ENCODE assay signal across 1 cellular context in genomic region chr2:237884681-237885080, GRCh38.
TF ChIP-seq lines count a peak whose summit lies in the region.

No MANE protein-coding gene starts in this region.

TF ChIP-seq in WTC11, 78 proteins besides CTCF, POLR2A, EP300 and RAD21 (continued from another document):
- TF ChIP-seq ZNF532 (CRISPR knock-in tag; IDR thresholded peaks at IDR 0.05; ENCODE audit: borderline replicate concordance) = no peak
- no peak for TF ChIP-seq SOX15 (CRISPR knock-in tag; IDR thresholded peaks at IDR 0.05)
- TF ChIP-seq ZNF219 (CRISPR knock-in tag; IDR thresholded peaks at IDR 0.05; ENCODE audit: borderline replicate concordance) = no peak
- no peak for TF ChIP-seq ZNF423 (CRISPR knock-in tag; IDR thresholded peaks at IDR 0.05)
- TF ChIP-seq ATF1 (CRISPR knock-in tag; IDR thresholded peaks at IDR 0.05) = no peak
- TF ChIP-seq HMGXB4 (CRISPR knock-in tag; IDR thresholded peaks at IDR 0.05) = no peak
- no peak for TF ChIP-seq OVOL2 (CRISPR knock-in tag; IDR thresholded peaks at IDR 0.05; ENCODE audit: borderline replicate concordance)
- no peak for TF ChIP-seq ATF2 (CRISPR knock-in tag; IDR thresholded peaks at IDR 0.05; ENCODE audit: borderline replicate concordance, low read depth)
- TF ChIP-seq EMX1 (CRISPR knock-in tag; IDR thresholded peaks at IDR 0.05) = no peak
- TF ChIP-seq IRF1 (CRISPR knock-in tag; IDR thresholded peaks at IDR 0.05) = no peak
- TF ChIP-seq ZNF121 (CRISPR knock-in tag; IDR thresholded peaks at IDR 0.05) = no peak
- no peak for TF ChIP-seq GRHL2 (CRISPR knock-in tag; IDR thresholded peaks at IDR 0.05; ENCODE audit: insufficient replicate concordance, severe bottlenecking)
- TF ChIP-seq ZNF317 (CRISPR knock-in tag; IDR thresholded peaks at IDR 0.05; ENCODE audit: borderline replicate concordance, low read depth) = no peak
- no peak for TF ChIP-seq JAZF1 (CRISPR knock-in tag; IDR thresholded peaks at IDR 0.05)
